Comparison of ENCODE assay signal across 22 cellular contexts in genomic region chr3:24690777-24691176, GRCh38.
"Had no signal": no experiment of that assay in that cellular context is flagged by ENCODE, and none has a peak within 500 bp of the region (broad histone marks: within the 10 kb centered on the region; RNA-seq: fewer than 3 reads in every experiment).

No MANE protein-coding gene starts in this region.

- H3K27me3 ChIP-seq: dorsolateral prefrontal cortex, esophagus muscularis mucosa, foreskin keratinocyte, gastroesophageal sphincter, heart left ventricle, hepatocyte, left lung had no signal

- H3K36me3 ChIP-seq: esophagus muscularis mucosa, gastroesophageal sphincter, heart left ventricle, left lung, lower lobe of right lung had no signal

- DNase-seq: dermis blood vessel endothelial cell; dorsolateral prefrontal cortex; effector CD4-positive, alpha-beta T cell; effector memory CD4-positive, alpha-beta T cell; foreskin keratinocyte; heart left ventricle; hypothalamus; immature natural killer cell; islet precursor cell; kidney; kidney glomerular epithelial cell; left colon; left lung; left ventricle myocardium superior; lower lobe of right lung; mesenchymal stem cell; mucosa of descending colon; naive B cell had no signal

- H3K4me1 ChIP-seq: heart left ventricle, left lung, lower lobe of right lung had no signal

- H3K27ac ChIP-seq: coronary artery, dorsolateral prefrontal cortex, esophagus muscularis mucosa, foreskin keratinocyte, gastroesophageal sphincter, heart left ventricle, hepatocyte, left lung, lower lobe of right lung had no signal

- H3K4me2 ChIP-seq: hepatocyte had no signal

- H3K4me3 ChIP-seq: coronary artery, dorsolateral prefrontal cortex, esophagus muscularis mucosa, gastroesophageal sphincter, heart left ventricle, hepatocyte, left lung, lower lobe of right lung, mucosa of descending colon had no signal

- H3K9me3 ChIP-seq: esophagus muscularis mucosa, gastroesophageal sphincter, heart left ventricle, left lung, lower lobe of right lung, mucosa of descending colon had no signal

- ATAC-seq: foreskin keratinocyte, gastroesophageal sphincter, heart left ventricle, left colon, left lung, left ventricle myocardium superior, lower lobe of right lung, mucosa of descending colon had no signal
